ENCODE assay signal across 14 cellular contexts in the genomic region with DNA sequence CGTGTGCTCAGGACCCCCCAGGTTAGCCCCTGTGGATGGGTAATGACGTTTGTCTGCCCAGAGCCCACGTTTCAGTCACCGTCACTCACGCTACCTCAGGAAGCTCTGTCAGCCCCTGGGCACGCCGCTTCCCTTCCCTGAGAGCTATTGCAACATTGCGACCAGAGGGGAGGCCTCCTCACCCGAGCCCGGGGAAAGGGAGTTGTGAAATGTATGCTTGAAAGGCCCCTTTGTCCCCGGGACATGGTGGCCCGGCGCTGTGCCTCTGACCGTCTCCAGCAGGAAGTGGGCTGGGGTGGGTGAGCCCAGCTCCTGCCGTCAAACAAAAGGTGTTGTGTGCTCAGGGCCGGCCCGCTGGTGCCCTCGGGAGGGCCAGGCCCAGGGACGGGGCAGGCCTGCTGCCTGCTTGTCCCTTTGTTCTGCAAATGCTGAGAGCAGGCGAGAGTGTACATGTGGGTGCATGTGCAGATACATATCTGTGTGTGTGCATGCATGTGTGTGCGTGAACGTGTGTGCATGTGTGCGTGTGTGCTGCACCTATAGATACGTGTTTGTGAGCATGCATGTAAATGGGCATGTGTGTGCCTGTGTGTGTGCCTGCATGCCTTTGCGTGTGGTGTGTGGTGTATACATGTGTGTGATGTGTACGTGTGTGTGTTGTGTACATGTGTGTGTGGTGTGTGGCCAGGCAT.
A peak's percentile ranks its signal among the peaks of the same experiment; 100 is the strongest.
DNase-seq lines count a peak whose midpoint lies in the region; ATAC-seq and TF ChIP-seq lines count a peak whose summit lies in the region.
"Had no signal": no experiment of that assay in that cellular context is flagged by ENCODE, and none has a peak within 500 bp of the region (broad histone marks: within the 10 kb centered on the region; RNA-seq: fewer than 3 reads in every experiment).

No MANE protein-coding gene starts in this region.

- DNase-seq in SIG-M5 treated with dmso at 0.1 percent for 504 hours (lab: John Stamatoyannopoulos, UW; ENCODE audit: unreplicated experiment) = peak; percentile 51
- DNase-seq in SIG-M5 (lab: John Stamatoyannopoulos, UW) = no peak
- peak; percentile 81 for DNase-seq in upper lobe of right lung
- no peak for DNase-seq in NCI-H2227 treated with DMSO at 0.1 percent for 48 hours (lab: John Stamatoyannopoulos, UW)
- no peak for DNase-seq in AG20443 (ENCODE audit: low spot score)
- DNase-seq in A172 (ENCODE audit: low spot score) = no peak
- DNase-seq: 8988T; activated CD4-positive, alpha-beta memory T cell treated with anti-CD3 and anti-CD28 coated beads, Interleukin-2, amount 10 ng/mL, durations not matched to agents 7 days and 5 days; effector CD8-positive, alpha-beta T cell; NCI-H1048; stimulated activated CD8-positive, alpha-beta memory T cell treated with anti-CD3 and anti-CD28 coated beads, Interleukin-4, amount 100 ng/mL, for 48 hours had no signal

- no peaks in the 10 kb centered on the region for H3K36me3 ChIP-seq in ectodermal cell (ENCODE audit: control insufficient read depth, insufficient read depth, low read length)
- H3K36me3 ChIP-seq in mesodermal cell (ENCODE audit: control insufficient read depth, insufficient read depth, low read length) = no peaks in the 10 kb centered on the region
- no peaks in the 10 kb centered on the region for H3K36me3 ChIP-seq in upper lobe of right lung
- H3K36me3 ChIP-seq: heart left ventricle had no signal

- intact Hi-C loops in upper lobe of right lung (cut with DNase I) = no loop called here

- no peak overlapping the region for H3K4me3 ChIP-seq in ectodermal cell (ENCODE audit: insufficient read depth, low read depth, low read length)
- H3K4me3 ChIP-seq in mesodermal cell (ENCODE audit: extremely low read depth, insufficient read depth, low read length, poor library complexity, severe bottlenecking) = no peak overlapping the region
- H3K4me3 ChIP-seq in upper lobe of right lung = no peak overlapping the region
- H3K4me3 ChIP-seq: heart left ventricle had no signal

- peak; percentile 78 for ATAC-seq in upper lobe of right lung

- WGBS in ectodermal cell, 2 experiments = 76 to 78% methylated on average over 26 of the region's 26 CpGs
- WGBS in mesodermal cell (ENCODE audit: insufficient coverage in 2 of 2), 2 experiments = 77 to 78% methylated on average over 20 to 24 of the region's 26 CpGs

- H3K4me1 ChIP-seq in ectodermal cell (ENCODE audit: control insufficient read depth, insufficient read depth, low read length) (peaks cover 40% of the 10 kb centered on the region), mesodermal cell (ENCODE audit: control insufficient read depth, insufficient read depth, low read length, poor library complexity, severe bottlenecking) (peaks cover 5% of the 10 kb centered on the region), upper lobe of right lung (no peaks in the 10 kb centered on the region)
- H3K4me1 ChIP-seq: heart left ventricle had no signal

- H3K9me3 ChIP-seq in ectodermal cell (ENCODE audit: control insufficient read depth, low read length) = no peaks in the 10 kb centered on the region
- H3K9me3 ChIP-seq in mesodermal cell (ENCODE audit: control insufficient read depth, low read length) = no peaks in the 10 kb centered on the region
- no peaks in the 10 kb centered on the region for H3K9me3 ChIP-seq in upper lobe of right lung
- H3K9me3 ChIP-seq: heart left ventricle had no signal

- H3K27ac ChIP-seq in ectodermal cell (ENCODE audit: insufficient read depth, low read depth, low read length, poor library complexity, severe bottlenecking) (peak overlapping the region; percentile 65), mesodermal cell (ENCODE audit: low read depth, low read length, severe bottlenecking) (peak overlapping the region; percentile 41), upper lobe of right lung (no peak overlapping the region)

- no peaks in the 10 kb centered on the region for H3K27me3 ChIP-seq in ectodermal cell (ENCODE audit: control insufficient read depth, insufficient read depth, low read length, poor library complexity, severe bottlenecking)
- H3K27me3 ChIP-seq in upper lobe of right lung = no peaks in the 10 kb centered on the region

- no peak for TF ChIP-seq CTCF in upper lobe of right lung (IDR thresholded peaks at IDR 0.05)

Comparison
In these comparisons a context has a peak if more than half of its experiments do, and no peak if none do; other contexts are left out.
1. DNase-seq: peak in SIG-M5 treated with dmso at 0.1 percent for 504 hours (single experiment) and upper lobe of right lung (single experiment); none in SIG-M5 (single experiment), NCI-H2227 treated with DMSO at 0.1 percent for 48 hours (single experiment), AG20443 (single experiment) and A172 (single experiment).